In genomic region chr2:78056976-78057375, GRCh38 we compare ENCODE assay signal across 5 cellular contexts.
"Had no signal": no experiment of that assay in that cellular context is flagged by ENCODE, and none has a peak within 500 bp of the region (broad histone marks: within the 10 kb centered on the region; RNA-seq: fewer than 3 reads in every experiment).

No MANE protein-coding gene starts in this region.

- H3K4me3 ChIP-seq: K562 had no signal

- H3K27ac ChIP-seq: HL-60 had no signal

- H3K27me3 Mint-ChIP-seq: IgD-negative memory B cell had no signal

- ATAC-seq: HepG2, K562 had no signal

- H3K36me3 Mint-ChIP-seq: IgD-negative memory B cell had no signal

- DNase-seq: IMR-90 had no signal

- H3K4me3 Mint-ChIP-seq: IgD-negative memory B cell had no signal
